ENCODE assay signal across 22 cellular contexts in genomic region chr20:6466065-6466810, GRCh38.
A peak's percentile ranks its signal among the peaks of the same experiment; 100 is the strongest.
DNase-seq lines count a peak whose midpoint lies in the region; ATAC-seq and TF ChIP-seq lines count a peak whose summit lies in the region.
"Had no signal": no experiment of that assay in that cellular context is flagged by ENCODE, and none has a peak within 500 bp of the region (broad histone marks: within the 10 kb centered on the region; RNA-seq: fewer than 3 reads in every experiment).

No MANE protein-coding gene starts in this region.

- H3K18ac ChIP-seq in IMR-90 (ENCODE audit: low read depth, low read length), result peak overlapping the region; percentile 85

- peak overlapping the region; percentile 59; the same call in 1 of the 2 replicates for H3K4me2 ChIP-seq in IMR-90 (ENCODE audit: low read depth, low read length)

- peak overlapping the region; percentile 42; the same call in 1 of the 2 replicates for H2BK20ac ChIP-seq in IMR-90 (ENCODE audit: low read depth, low read length)

- TF ChIP-seq RAD21 in IMR-90 (IDR thresholded peaks at IDR 0.05; ENCODE audit: low read length), result no peak

- peak overlapping the region; percentile 63; the same call in 1 of the 2 replicates for H3K27ac ChIP-seq in IMR-90 (ENCODE audit: insufficient read depth, low read length)
- H3K27ac ChIP-seq: ascending aorta, GM23248, heart left ventricle, HL-60, left lung, sigmoid colon had no signal

- H3K9me1 ChIP-seq in IMR-90 (ENCODE audit: insufficient read depth, low read length), result peaks cover 7% of the 10 kb centered on the region; the same call in 1 of the 2 replicates

- no peak overlapping the region for H2AFZ ChIP-seq in IMR-90 (replicated peaks; ENCODE audit: low read length, poor library complexity)
- H2AFZ ChIP-seq: GM23248 had no signal

- peak overlapping the region; percentile 20 to 57; a peak in 2 of 4 replicates for H4K8ac ChIP-seq in IMR-90 (ENCODE audit: low read depth in 2 of 2, low read length in 2 of 2)

- peak overlapping the region; percentile 77 for H2BK120ac ChIP-seq in IMR-90 (ENCODE audit: low read depth, low read length)

- H2BK15ac ChIP-seq in IMR-90 (ENCODE audit: low read depth, low read length), result no peak overlapping the region

- no peaks in the 10 kb centered on the region for H3K27me3 ChIP-seq in IMR-90 (ENCODE audit: control insufficient read depth, insufficient read depth, low read length)
- H3K27me3 ChIP-seq: ascending aorta, heart left ventricle, left lung, MG63, sigmoid colon had no signal

- peak overlapping the region; percentile 22; the same call in 1 of the 2 replicates for H3K23ac ChIP-seq in IMR-90 (ENCODE audit: low read depth, low read length)

- no peak overlapping the region for H4K5ac ChIP-seq in IMR-90 (ENCODE audit: low read depth, low read length)

- 0 out of 2 replicates have a peak overlapping the region, but pooled peaks have one; percentile 3 for H3K14ac ChIP-seq in IMR-90 (replicated peaks; ENCODE audit: low read depth, low read length)

- dilution Hi-C loops in IMR-90 (cut with HindIII; ENCODE audit: low sequenced_read_pairs, unreplicated experiment), result no loop called here

- in situ Hi-C loops in IMR-90 (cut with MboI; ENCODE audit: low sequenced_read_pairs), result no loop called here

- 0% methylated on average over 1 of the region's 6 CpGs; no CpG with 5 or more reads in 1 of the 2 experiments for WGBS in IMR-90 (ENCODE audit: extremely low coverage in 2 of 2, insufficient read length in 1 of 2), 2 experiments

- no TSS peak for BruUV-seq in IMR-90 (replicated peaks; lab: Mats Ljungman, UMichigan)

- H3K79me1 ChIP-seq in IMR-90 (ENCODE audit: low read depth in 1 of 2, low read length in 2 of 2), result no peaks in the 10 kb centered on the region

- no peaks in the 10 kb centered on the region for H4K20me1 ChIP-seq in IMR-90 (ENCODE audit: insufficient read depth, low read length)

- H3K4ac ChIP-seq in IMR-90 (ENCODE audit: low read depth, low read length), result peak overlapping the region; percentile 71; the same call in 1 of the 2 replicates

- peaks cover 9% of the 10 kb centered on the region for H3K4me1 ChIP-seq in IMR-90 (ENCODE audit: control insufficient read depth, insufficient read depth, low read length)
- H3K4me1 ChIP-seq: ascending aorta, heart left ventricle, left lung, sigmoid colon had no signal

- TF ChIP-seq POLR2A in IMR-90 (IDR thresholded peaks at IDR 0.05; ENCODE audit: low read depth, low read length), result no peak

- CTCF ChIA-PET in IMR-90 (lab: Yijun Ruan, JAX), result no interaction called here

- no peaks in the 10 kb centered on the region; the same call in 1 of the 2 replicates for H3K9me3 ChIP-seq in IMR-90 (ENCODE audit: control insufficient read depth, insufficient read depth, low read length)
- H3K9me3 ChIP-seq: ascending aorta, heart left ventricle, left lung, MG63, sigmoid colon had no signal

- H3K36me3 ChIP-seq in IMR-90 (ENCODE audit: control insufficient read depth, insufficient read depth, low read length), result no peaks in the 10 kb centered on the region
- H3K36me3 ChIP-seq: ascending aorta, heart left ventricle, left lung, MG63, sigmoid colon had no signal

- DNase-seq in IMR-90 (peak; percentile 45), SIG-M5 treated with dmso at 0.1 percent for 504 hours (lab: John Stamatoyannopoulos, UW; ENCODE audit: unreplicated experiment) (peak; percentile 63), fibroblast of gingiva (ENCODE audit: low read depth) (peak; percentile 34), non-pigmented ciliary epithelial cell (ENCODE audit: low read depth) (peak; percentile 49), head of caudate nucleus (no peak)
- no peak for DNase-seq in stimulated activated CD8-positive, alpha-beta memory T cell treated with anti-CD3 and anti-CD28 coated beads, Interleukin-4, amount 100 ng/mL, for 48 hours
- DNase-seq: activated CD8-positive, alpha-beta memory T cell treated with anti-CD3 and anti-CD28 coated beads for 24 hours; activated T-cell treated with anti-CD3 and anti-CD28 coated beads, Interleukin-2, amount 50 U/mL, for 24 hours; effector memory CD4-positive, alpha-beta T cell; GM23248; heart left ventricle; left lung; MG63; NCI-H2171 treated with DMSO at 0.1 percent for 48 hours; NCI-H526 treated with DMSO at 0.1 percent for 48 hours; nephron progenitor cell; sigmoid colon had no signal

- intact Hi-C loops in IMR-90 (cut with micrococcal nuclease) (loop anchor here (2.0 to 5.0 kb wide), 2 partner anchors 67 to 111 kb away; no protein-coding TSS in a partner anchor), head of caudate nucleus (cut with DNase I) (no loop called here)

- no peak overlapping the region for H2AK9ac ChIP-seq in IMR-90 (replicated peaks; ENCODE audit: low read depth, low read length, poor library complexity)

- ATAC-seq in IMR-90 (ENCODE audit: low read depth) (peak; percentile 87), HG03354 (IDR thresholded peaks at IDR 0.05; ENCODE audit: poor library complexity, severe bottlenecking, unreplicated experiment) (no peak), GM19023 (IDR thresholded peaks at IDR 0.05; ENCODE audit: unreplicated experiment) (no peak)
- ATAC-seq: heart left ventricle; left lung; stimulated activated memory B cell treated with anti-CD40 and anti-IgM and Interleukin-4, amounts not matched to agents 10 μg/mL and 1 μg/mL and 100 μg/mL, for 72 hours had no signal

- peak overlapping the region; percentile 80 for H2BK5ac ChIP-seq in IMR-90 (ENCODE audit: low read depth, low read length, poor library complexity, severe bottlenecking)

- peak overlapping the region; percentile 35; the same call in 1 of the 2 replicates for H4K91ac ChIP-seq in IMR-90 (ENCODE audit: insufficient read depth, low read depth, low read length)

- POLR2A ChIA-PET in IMR-90 (lab: Charles Lee; ENCODE audit: unreplicated experiment), result no interaction called here

- peak overlapping the region; percentile 56; the same call in 1 of the 2 replicates for H3K56ac ChIP-seq in IMR-90 (ENCODE audit: extremely low read depth, insufficient read depth, low read length)

- H3K9ac ChIP-seq in IMR-90 (ENCODE audit: low read depth, low read length), result no peak overlapping the region
- H3K9ac ChIP-seq: GM23248 had no signal

- no peak for TF ChIP-seq CTCF in IMR-90 (conservative IDR thresholded peaks at IDR 0.05; ENCODE audit: low read depth, low read length)

- no peak overlapping the region for H3K4me3 ChIP-seq in IMR-90 (ENCODE audit: insufficient read depth, low read depth, low read length)
- H3K4me3 ChIP-seq: ascending aorta, GM23248, heart left ventricle, left lung, MG63, sigmoid colon had no signal

- no peak overlapping the region for H2AK5ac ChIP-seq in IMR-90 (ENCODE audit: low read depth, low read length)

TF ChIP-seq in IMR-90, 13 proteins besides CTCF, POLR2A, EP300 and RAD21:
- TF ChIP-seq SMC3 (IDR thresholded peaks at IDR 0.05; ENCODE audit: low read depth, low read length) (no peak), BHLHE40 (IDR thresholded peaks at IDR 0.05; ENCODE audit: low read depth, low read length) (no peak), MAZ (IDR thresholded peaks at IDR 0.05; ENCODE audit: borderline replicate concordance, low read depth, low read length) (no peak), CEBPB (IDR thresholded peaks at IDR 0.05; ENCODE audit: low read depth, low read length) (no peak; the same call in 1 of the 2 replicates), USF2 (IDR thresholded peaks at IDR 0.05; ENCODE audit: low read depth, low read length) (no peak), RCOR1 (IDR thresholded peaks at IDR 0.05; ENCODE audit: insufficient replicate concordance, low read length) (no peak), NFE2L2 (IDR thresholded peaks at IDR 0.05; ENCODE audit: low read depth, low read length) (no peak), MAFK (IDR thresholded peaks at IDR 0.05; ENCODE audit: low read depth, low read length) (no peak), CHD1 (IDR thresholded peaks at IDR 0.05; ENCODE audit: low read depth, low read length) (no peak), RFX5 (IDR thresholded peaks at IDR 0.05; ENCODE audit: low read depth, low read length) (no peak), MXI1 (IDR thresholded peaks at IDR 0.05; ENCODE audit: borderline replicate concordance, low read depth, low read length) (no peak), FOS (IDR thresholded peaks at IDR 0.05; ENCODE audit: low read depth, low read length) (no peak)
- TF ChIP-seq, protein P1, sequence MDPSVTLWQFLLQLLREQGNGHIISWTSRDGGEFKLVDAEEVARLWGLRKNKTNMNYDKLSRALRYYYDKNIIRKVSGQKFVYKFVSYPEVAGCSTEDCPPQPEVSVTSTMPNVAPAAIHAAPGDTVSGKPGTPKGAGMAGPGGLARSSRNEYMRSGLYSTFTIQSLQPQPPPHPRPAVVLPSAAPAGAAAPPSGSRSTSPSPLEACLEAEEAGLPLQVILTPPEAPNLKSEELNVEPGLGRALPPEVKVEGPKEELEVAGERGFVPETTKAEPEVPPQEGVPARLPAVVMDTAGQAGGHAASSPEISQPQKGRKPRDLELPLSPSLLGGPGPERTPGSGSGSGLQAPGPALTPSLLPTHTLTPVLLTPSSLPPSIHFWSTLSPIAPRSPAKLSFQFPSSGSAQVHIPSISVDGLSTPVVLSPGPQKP (IDR thresholded peaks at IDR 0.05; ENCODE audit: borderline replicate concordance, low read depth, low read length), result no peak
TF ChIP-seq in IMR-90: peak in this region for 0.

Comparison
In these comparisons a context has a peak if more than half of its experiments do, and no peak if none do; other contexts are left out.
1. DNase-seq: peak in IMR-90 (single experiment), SIG-M5 treated with dmso at 0.1 percent for 504 hours (single experiment), fibroblast of gingiva (single experiment) and non-pigmented ciliary epithelial cell (single experiment); none in stimulated activated CD8-positive, alpha-beta memory T cell treated with anti-CD3 and anti-CD28 coated beads, Interleukin-4, amount 100 ng/mL, for 48 hours (single experiment) and head of caudate nucleus (0 of 42).